Comparison of ENCODE assay signal across 1 cellular context in genomic region chr1:31595836-31596736, GRCh38.
TF ChIP-seq lines count a peak whose summit lies in the region.

No MANE protein-coding gene starts in this region.

TF ChIP-seq in SK-N-SH, 30 proteins besides CTCF, POLR2A, EP300 and RAD21 (continued from another document):
- TF ChIP-seq ZBTB33 (IDR thresholded peaks at IDR 0.05; ENCODE audit: borderline replicate concordance, low read depth) (no peak), ELF1 (IDR thresholded peaks at IDR 0.05) (no peak), FOSL2 (IDR thresholded peaks at IDR 0.05; ENCODE audit: borderline replicate concordance, low read depth) (no peak), POLR2AphosphoS5 (IDR thresholded peaks at IDR 0.05; ENCODE audit: low read depth, low read length) (no peak), CHD2 (IDR thresholded peaks at IDR 0.05; ENCODE audit: low read length, partially characterized antibody) (no peak), YY1 (IDR thresholded peaks at IDR 0.05; ENCODE audit: low read depth) (no peak), RXRA (IDR thresholded peaks at IDR 0.05; ENCODE audit: borderline replicate concordance, low read depth) (no peak), REST (IDR thresholded peaks at IDR 0.05; ENCODE audit: low read depth, low read length) (no peak)
